ENCODE assay signal across 26 cellular contexts in the genomic region with DNA sequence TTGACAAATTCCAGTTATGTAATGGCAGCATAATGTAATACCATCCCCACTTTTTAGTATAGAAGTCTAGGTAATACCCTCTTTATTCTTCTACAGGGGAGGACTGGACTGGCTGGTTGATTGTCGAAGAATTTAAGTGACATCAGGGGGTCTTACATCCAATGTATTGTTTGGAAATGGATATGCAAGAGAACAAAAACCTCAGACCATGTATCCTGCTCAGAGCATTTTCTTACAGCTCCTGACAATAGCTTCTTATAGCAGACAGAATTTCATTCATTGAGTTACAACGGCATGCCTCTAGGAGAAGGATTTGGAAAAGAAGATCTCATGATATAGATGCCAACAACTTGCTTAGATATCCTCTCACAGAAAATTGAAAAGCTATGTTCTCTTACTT.
"Had no signal": no experiment of that assay in that cellular context is flagged by ENCODE, and none has a peak within 500 bp of the region (broad histone marks: within the 10 kb centered on the region; RNA-seq: fewer than 3 reads in every experiment).

No MANE protein-coding gene starts in this region.

- H3K27ac Mint-ChIP-seq: effector memory CD8-positive, alpha-beta T cell; mesothelial cell of epicardium; naive B cell; natural killer cell treated with Interleukin-12 subunit alpha and Interleukin-12 subunit beta and Interleukin-15 and Interleukin-18, amount 100 ng/mL, for 72 hours; stimulated activated naive B cell treated with anti-CD40 and anti-IgM and Interleukin-4, amounts not matched to agents 10 μg/mL and 1 μg/mL and 100 μg/mL, for 72 hours; stimulated activated naive CD8-positive, alpha-beta T cell treated with anti-CD3 and anti-CD28 coated beads, Interleukin-15, Interleukin-2, amounts not matched to agents 100 ng/mL and 50 ng/mL, for 24 hours had no signal

- H3K36me3 ChIP-seq: esophagus squamous epithelium, ovary, right lobe of liver, transverse colon, upper lobe of right lung, uterus had no signal

- H3K36me3 Mint-ChIP-seq: naive B cell; stimulated activated naive B cell treated with anti-CD40 and anti-IgM and Interleukin-4, amounts not matched to agents 10 μg/mL and 1 μg/mL and 100 μg/mL, for 72 hours had no signal

- H3K27me3 ChIP-seq: esophagus squamous epithelium, right lobe of liver, transverse colon, upper lobe of right lung, uterus had no signal

- H3K27me3 Mint-ChIP-seq: effector memory CD8-positive, alpha-beta T cell; naive B cell; natural killer cell treated with Interleukin-12 subunit alpha and Interleukin-12 subunit beta and Interleukin-15 and Interleukin-18, amount 100 ng/mL, for 72 hours; stimulated activated naive B cell treated with anti-CD40 and anti-IgM and Interleukin-4, amounts not matched to agents 10 μg/mL and 1 μg/mL and 100 μg/mL, for 72 hours; stimulated activated naive CD8-positive, alpha-beta T cell treated with anti-CD3 and anti-CD28 coated beads, Interleukin-15, Interleukin-2, amounts not matched to agents 100 ng/mL and 50 ng/mL, for 24 hours had no signal

- H3K9me3 ChIP-seq: mucosa of descending colon, ovary, right lobe of liver, transverse colon, upper lobe of right lung, uterus had no signal

- H3K4me3 ChIP-seq: esophagus squamous epithelium, lung, mucosa of descending colon, ovary, right lobe of liver, transverse colon, upper lobe of right lung, uterus had no signal

- H3K4me3 Mint-ChIP-seq: effector memory CD8-positive, alpha-beta T cell; mesothelial cell of epicardium; naive B cell; natural killer cell treated with Interleukin-12 subunit alpha and Interleukin-12 subunit beta and Interleukin-15 and Interleukin-18, amount 100 ng/mL, for 72 hours; neural crest cell; stimulated activated naive B cell treated with anti-CD40 and anti-IgM and Interleukin-4, amounts not matched to agents 10 μg/mL and 1 μg/mL and 100 μg/mL, for 72 hours; stimulated activated naive CD8-positive, alpha-beta T cell treated with anti-CD3 and anti-CD28 coated beads, Interleukin-15, Interleukin-2, amounts not matched to agents 100 ng/mL and 50 ng/mL, for 24 hours had no signal

- ATAC-seq: effector memory CD8-positive, alpha-beta T cell; left lobe of liver; mucosa of descending colon; stimulated activated naive B cell treated with anti-CD40 and anti-IgM and Interleukin-4, amounts not matched to agents 10 μg/mL and 1 μg/mL and 100 μg/mL, for 72 hours had no signal

- H3K4me1 Mint-ChIP-seq: mesothelial cell of epicardium; naive B cell; stimulated activated naive B cell treated with anti-CD40 and anti-IgM and Interleukin-4, amounts not matched to agents 10 μg/mL and 1 μg/mL and 100 μg/mL, for 72 hours had no signal

- H3K27ac ChIP-seq: esophagus squamous epithelium, ovary, right lobe of liver, transverse colon, upper lobe of right lung, uterus had no signal

- DNase-seq: cortex of kidney; effector memory CD8-positive, alpha-beta T cell; erythroblast; esophagus squamous epithelium; foreskin melanocyte; hypothalamus; kidney; mesenchymal stem cell; mucosa of descending colon; naive B cell; nucleus accumbens; ovary; small intestine; stimulated activated CD4-positive, alpha-beta T cell treated with anti-CD3 and anti-CD28 coated beads, Interleukin-15, amount 100 ng/mL, for 24 hours; stimulated activated CD4-positive, alpha-beta T cell treated with anti-CD3 and anti-CD28 coated beads, Interleukin-2, amount 100 ng/mL, for 48 hours; stimulated activated naive B cell treated with anti-CD40 and anti-IgM and Interleukin-4, amounts not matched to agents 10 μg/mL and 1 μg/mL and 100 μg/mL, for 72 hours; transverse colon; upper lobe of right lung; uterus had no signal

- H3K4me1 ChIP-seq: esophagus squamous epithelium, right lobe of liver, transverse colon, upper lobe of right lung, uterus had no signal
